ENCODE assay signal across 8 cellular contexts in genomic region chr14:37232907-37233481, GRCh38. TPM values are rescaled to one million over a fixed set of nuclear protein-coding genes. Genes with fewer than 3 reads are reported as not detected.
DNase-seq lines count a peak whose midpoint lies in the region; ATAC-seq and TF ChIP-seq lines count a peak whose summit lies in the region.

No MANE protein-coding gene starts in this region.

- 10% methylated on average over 1 of the region's 1 CpG for WGBS in esophagus muscularis mucosa

- ATAC-seq in stimulated activated naive CD8-positive, alpha-beta T cell treated with anti-CD3 and anti-CD28 coated beads, Interleukin-15, amount 100 ng/mL, for 72 hours, result peak; percentile 54
- ATAC-seq in stimulated activated naive CD8-positive, alpha-beta T cell treated with anti-CD3 and anti-CD28 coated beads, Interleukin-15, Interleukin-2, amounts not matched to agents 100 U/mL and 50 U/mL, for 24 hours, result no peak
- no peak for ATAC-seq in HG02623 (IDR thresholded peaks at IDR 0.05; ENCODE audit: unreplicated experiment)

- TF ChIP-seq EP300 in Ishikawa (IDR thresholded peaks at IDR 0.05; ENCODE audit: borderline replicate concordance), result no peak
- TF ChIP-seq EP300 in esophagus muscularis mucosa (IDR thresholded peaks at IDR 0.05), result no peak

- no peak overlapping the region for H3K27ac Mint-ChIP-seq in stimulated activated naive CD8-positive, alpha-beta T cell treated with anti-CD3 and anti-CD28 coated beads, Interleukin-15, amount 100 ng/mL, for 72 hours

- no peaks in the 10 kb centered on the region for H3K4me1 Mint-ChIP-seq in stimulated activated naive CD8-positive, alpha-beta T cell treated with anti-CD3 and anti-CD28 coated beads, Interleukin-15, amount 100 ng/mL, for 72 hours

- no peak for DNase-seq in stimulated activated naive CD8-positive, alpha-beta T cell treated with anti-CD3 and anti-CD28 coated beads, Interleukin-15, amount 100 ng/mL, for 72 hours
- DNase-seq in stimulated activated naive CD8-positive, alpha-beta T cell treated with anti-CD3 and anti-CD28 coated beads, Interleukin-15, Interleukin-2, amounts not matched to agents 100 U/mL and 50 U/mL, for 24 hours, result no peak
- DNase-seq in OCI-M1 (lab: John Stamatoyannopoulos, UW), result peak; percentile 79
- no peak for DNase-seq in esophagus muscularis mucosa (ENCODE audit: extremely low spot score)
- DNase-seq in pons (ENCODE audit: low spot score), result peak; percentile 45
- DNase-seq in UCSD-AML1 (lab: John Stamatoyannopoulos, UW; ENCODE audit: unreplicated experiment), result no peak

- peak; percentile 60 for TF ChIP-seq RAD21 in Ishikawa (IDR thresholded peaks at IDR 0.05; ENCODE audit: low read depth)

- TF ChIP-seq CTCF in esophagus muscularis mucosa (IDR thresholded peaks at IDR 0.05), result peak; percentile 50 to 66 (median 56)

- H3K4me1 ChIP-seq in esophagus muscularis mucosa, result no peaks in the 10 kb centered on the region

- no peak overlapping the region for H3K4me3 Mint-ChIP-seq in stimulated activated naive CD8-positive, alpha-beta T cell treated with anti-CD3 and anti-CD28 coated beads, Interleukin-15, amount 100 ng/mL, for 72 hours

- no peaks in the 10 kb centered on the region for H3K27me3 Mint-ChIP-seq in stimulated activated naive CD8-positive, alpha-beta T cell treated with anti-CD3 and anti-CD28 coated beads, Interleukin-15, amount 100 ng/mL, for 72 hours

- H3K4me3 ChIP-seq in esophagus muscularis mucosa, result no peak overlapping the region

- H3K27ac ChIP-seq in esophagus muscularis mucosa (replicated peaks in 1 of 4), result no peak overlapping the region

- no peaks in the 10 kb centered on the region for H3K36me3 ChIP-seq in esophagus muscularis mucosa

- no peaks in the 10 kb centered on the region for H3K9me3 Mint-ChIP-seq in stimulated activated naive CD8-positive, alpha-beta T cell treated with anti-CD3 and anti-CD28 coated beads, Interleukin-15, amount 100 ng/mL, for 72 hours

- H3K9me3 ChIP-seq in esophagus muscularis mucosa, result no peaks in the 10 kb centered on the region

- intact Hi-C loops in esophagus muscularis mucosa (cut with DNase I), result no loop called here

- H3K27me3 ChIP-seq in esophagus muscularis mucosa, result no peaks in the 10 kb centered on the region

- TF ChIP-seq POLR2A in esophagus muscularis mucosa (IDR thresholded peaks at IDR 0.05; ENCODE audit: low read depth), result no peak

TF ChIP-seq in Ishikawa, 13 proteins besides CTCF, POLR2A, EP300 and RAD21:
- no peak for TF ChIP-seq TEAD4 (IDR thresholded peaks at IDR 0.05)
- peak; percentile 44; the same call in 1 of the 2 replicates for TF ChIP-seq MAX (IDR thresholded peaks at IDR 0.05)

RNA-seq across cellular contexts. Expression of gene MIPOL1, which starts 35.3 kb away (rescaled TPM):
- total RNA-seq in esophagus muscularis mucosa, result 10 to 100 TPM in 2 of 4 donors, 1 to 10 TPM in 2; 6.5 to 21.2 (median 10.4) TPM

Comparison
In these comparisons a context has a peak if more than half of its experiments do, and no peak if none do; other contexts are left out.
1. DNase-seq: peak in OCI-M1 (single experiment) and pons (single experiment); none in stimulated activated naive CD8-positive, alpha-beta T cell treated with anti-CD3 and anti-CD28 coated beads, Interleukin-15, amount 100 ng/mL, for 72 hours (0 of 2), stimulated activated naive CD8-positive, alpha-beta T cell treated with anti-CD3 and anti-CD28 coated beads, Interleukin-15, Interleukin-2, amounts not matched to agents 100 U/mL and 50 U/mL, for 24 hours (single experiment), esophagus muscularis mucosa (single experiment) and UCSD-AML1 (single experiment).